In genomic region chr6:146700078-146700686, GRCh38 we compare ENCODE assay signal across 1 cellular context.
TF ChIP-seq lines count a peak whose summit lies in the region.

No MANE protein-coding gene starts in this region.

TF ChIP-seq in H1, 55 proteins besides CTCF, POLR2A, EP300 and RAD21:
- TF ChIP-seq YY1 (IDR thresholded peaks at IDR 0.05; ENCODE audit: low read depth, low read length) = peak; percentile 19; the same call in 1 of the 2 replicates
- no peak for TF ChIP-seq TAF1 (IDR thresholded peaks at IDR 0.05; ENCODE audit: low read depth, low read length)
- no peak for TF ChIP-seq CHD1 (IDR thresholded peaks at IDR 0.05; ENCODE audit: low read depth, low read length)
